8 cellular contexts compared by ENCODE assay signal in the genomic region with DNA sequence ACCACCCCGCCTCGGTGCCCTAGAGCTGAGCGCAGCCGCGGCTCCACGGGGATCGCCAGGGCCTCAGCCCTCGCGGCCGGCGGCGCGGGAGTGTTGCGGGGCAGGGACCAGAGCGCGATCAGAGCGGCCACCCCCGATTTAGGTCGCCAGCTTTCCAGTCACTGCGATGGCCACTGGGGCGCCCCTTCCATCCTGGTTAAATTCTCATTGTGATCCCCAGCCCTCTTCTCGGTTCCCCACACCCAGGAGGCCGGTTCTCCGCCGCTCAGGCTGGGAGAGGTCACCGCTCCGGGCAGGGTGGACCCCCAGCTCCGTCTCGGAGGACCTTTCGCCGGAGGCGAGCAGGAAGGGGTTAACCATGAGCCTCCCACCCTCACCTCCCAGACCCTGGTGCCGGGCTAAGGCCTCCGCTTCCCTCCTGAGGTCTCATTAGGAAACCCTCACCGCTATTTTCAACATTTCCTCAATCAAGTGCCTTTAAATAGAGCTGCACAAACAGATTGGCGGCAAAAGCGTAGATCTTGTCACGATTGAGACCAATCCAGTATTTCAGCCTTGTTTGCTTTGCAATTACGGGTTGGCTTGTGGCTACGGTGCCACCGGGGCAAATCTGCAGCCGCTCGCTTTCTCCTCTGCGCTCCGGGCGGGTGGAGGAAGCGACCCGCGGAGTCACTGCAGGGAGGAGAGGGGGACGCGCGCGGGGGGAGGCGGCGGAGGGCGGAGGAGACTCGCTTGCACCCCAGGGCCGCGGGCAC. TPM values are rescaled to one million over a fixed set of nuclear protein-coding genes. Genes with fewer than 3 reads are reported as not detected.
A peak's percentile ranks its signal among the peaks of the same experiment; 100 is the strongest.
DNase-seq lines count a peak whose midpoint lies in the region; ATAC-seq and TF ChIP-seq lines count a peak whose summit lies in the region.

No MANE protein-coding gene starts in this region.

- H3K36me3 Mint-ChIP-seq in HFFc6 (ENCODE audit: low read depth) (no peaks in the 10 kb centered on the region), WTC11 (no peaks in the 10 kb centered on the region)

- peaks cover 19% of the 10 kb centered on the region for H3K27me3 Mint-ChIP-seq in HFFc6 (ENCODE audit: insufficient read depth)
- H3K27me3 Mint-ChIP-seq in WTC11 (ENCODE audit: low read depth): peaks cover 99% of the 10 kb centered on the region

- H3K27ac Mint-ChIP-seq in HFFc6 (no peak overlapping the region), WTC11 (no peak overlapping the region)

- CTCF ChIA-PET in WTC11 (lab: Charles Lee): interaction anchor here (0.7 to 2.2 kb wide), 10 partner anchors 9 to 676 kb away, joined by 3 to 14 read pairs (median 4); no protein-coding TSS in a partner anchor

- peak overlapping the region; percentile 57; the same call in 1 of the 2 replicates for H3K4me3 Mint-ChIP-seq in HFFc6
- H3K4me3 Mint-ChIP-seq in WTC11: peak overlapping the region; percentile 71

- no peaks in the 10 kb centered on the region for H3K9me3 ChIP-seq in iPS-18a (ENCODE audit: control insufficient read depth, low read depth, low read length)

- H3K4me1 Mint-ChIP-seq in HFFc6 (ENCODE audit: low read depth): no peaks in the 10 kb centered on the region
- peaks cover 18% of the 10 kb centered on the region for H3K4me1 Mint-ChIP-seq in WTC11

- ATAC-seq in WTC11 (peak; percentile 49), HG03521 (IDR thresholded peaks at IDR 0.05; ENCODE audit: unreplicated experiment) (no peak), GM19328 (IDR thresholded peaks at IDR 0.05; ENCODE audit: unreplicated experiment) (no peak), GM19035 (IDR thresholded peaks at IDR 0.05; ENCODE audit: unreplicated experiment) (no peak)
- peak; percentile 36 for ATAC-seq in stimulated activated naive CD8-positive, alpha-beta T cell treated with anti-CD3 and anti-CD28 coated beads, Interleukin-15, Interleukin-2, amounts not matched to agents 100 U/mL and 50 U/mL, for 24 hours

- H3K4me3 ChIP-seq in AG10803 (ENCODE audit: low read length): peak overlapping the region; percentile 61
- peak overlapping the region; percentile 37 for H3K4me3 ChIP-seq in iPS-18a (ENCODE audit: low read length)

- H3K9me3 Mint-ChIP-seq in HFFc6: no peaks in the 10 kb centered on the region
- H3K9me3 Mint-ChIP-seq in WTC11: no peaks in the 10 kb centered on the region

- TF ChIP-seq CTCF in AG10803 (conservative IDR thresholded peaks at IDR 0.05; ENCODE audit: low read length): no peak
- no peak for TF ChIP-seq CTCF in HFFc6 (IDR thresholded peaks at IDR 0.05)
- no peak for TF ChIP-seq CTCF in WTC11 (IDR thresholded peaks at IDR 0.05)

- peaks cover 96% of the 10 kb centered on the region for H3K27me3 ChIP-seq in iPS-18a (ENCODE audit: control insufficient read depth, insufficient read depth, low read length)

- peak; percentile 15 for DNase-seq in AG10803 (ENCODE audit: low read depth)
- DNase-seq in HFFc6: no peak
- DNase-seq in WTC11 (ENCODE audit: low spot score): peak; percentile 49
- no peak for DNase-seq in stimulated activated naive CD8-positive, alpha-beta T cell treated with anti-CD3 and anti-CD28 coated beads, Interleukin-15, Interleukin-2, amounts not matched to agents 100 U/mL and 50 U/mL, for 24 hours

- no peak overlapping the region for H3K27ac ChIP-seq in iPS-18a (ENCODE audit: low read length)

- POLR2A ChIA-PET in WTC11 (lab: Charles Lee): interaction anchor here (0.6 kb wide), 1 partner anchor 398 kb away, joined by 3 read pairs; no protein-coding TSS in a partner anchor

- H3K4me1 ChIP-seq in iPS-18a (ENCODE audit: control insufficient read depth, low read depth, low read length): peaks cover 10% of the 10 kb centered on the region

- H3K9ac ChIP-seq in iPS-18a (ENCODE audit: low read length): no peak overlapping the region

- H3K36me3 ChIP-seq in iPS-18a (ENCODE audit: control insufficient read depth, low read depth, low read length): no peaks in the 10 kb centered on the region

TF ChIP-seq in WTC11, 78 proteins besides CTCF, POLR2A, EP300 and RAD21 (continues in another document):
- TF ChIP-seq ATF1 (CRISPR knock-in tag; IDR thresholded peaks at IDR 0.05) (no peak), CREM (CRISPR knock-in tag; IDR thresholded peaks at IDR 0.05) (no peak), SP1 (CRISPR knock-in tag; conservative IDR thresholded peaks at IDR 0.05) (0 out of 2 replicates have a peak, but pooled peaks have one; percentile 28), CBFB (CRISPR knock-in tag; IDR thresholded peaks at IDR 0.05; ENCODE audit: low read depth) (no peak), ZNF423 (CRISPR knock-in tag; IDR thresholded peaks at IDR 0.05) (peak; percentile 79)
- TF ChIP-seq, protein P1, sequence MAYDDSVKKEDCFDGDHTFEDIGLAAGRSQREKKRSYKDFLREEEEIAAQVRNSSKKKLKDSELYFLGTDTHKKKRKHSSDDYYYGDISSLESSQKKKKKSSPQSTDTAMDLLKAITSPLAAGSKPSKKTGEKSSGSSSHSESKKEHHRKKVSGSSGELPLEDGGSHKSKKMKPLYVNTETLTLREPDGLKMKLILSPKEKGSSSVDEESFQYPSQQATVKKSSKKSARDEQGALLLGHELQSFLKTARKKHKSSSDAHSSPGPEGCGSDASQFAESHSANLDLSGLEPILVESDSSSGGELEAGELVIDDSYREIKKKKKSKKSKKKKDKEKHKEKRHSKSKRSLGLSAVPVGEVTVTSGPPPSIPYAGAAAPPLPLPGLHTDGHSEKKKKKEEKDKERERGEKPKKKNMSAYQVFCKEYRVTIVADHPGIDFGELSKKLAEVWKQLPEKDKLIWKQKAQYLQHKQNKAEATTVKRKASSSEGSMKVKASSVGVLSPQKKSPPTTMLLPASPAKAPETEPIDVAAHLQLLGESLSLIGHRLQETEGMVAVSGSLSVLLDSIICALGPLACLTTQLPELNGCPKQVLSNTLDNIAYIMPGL (CRISPR knock-in tag; IDR thresholded peaks at IDR 0.05): 0 out of 2 replicates have a peak, but pooled peaks have one; percentile 25
- TF ChIP-seq, protein P2, sequence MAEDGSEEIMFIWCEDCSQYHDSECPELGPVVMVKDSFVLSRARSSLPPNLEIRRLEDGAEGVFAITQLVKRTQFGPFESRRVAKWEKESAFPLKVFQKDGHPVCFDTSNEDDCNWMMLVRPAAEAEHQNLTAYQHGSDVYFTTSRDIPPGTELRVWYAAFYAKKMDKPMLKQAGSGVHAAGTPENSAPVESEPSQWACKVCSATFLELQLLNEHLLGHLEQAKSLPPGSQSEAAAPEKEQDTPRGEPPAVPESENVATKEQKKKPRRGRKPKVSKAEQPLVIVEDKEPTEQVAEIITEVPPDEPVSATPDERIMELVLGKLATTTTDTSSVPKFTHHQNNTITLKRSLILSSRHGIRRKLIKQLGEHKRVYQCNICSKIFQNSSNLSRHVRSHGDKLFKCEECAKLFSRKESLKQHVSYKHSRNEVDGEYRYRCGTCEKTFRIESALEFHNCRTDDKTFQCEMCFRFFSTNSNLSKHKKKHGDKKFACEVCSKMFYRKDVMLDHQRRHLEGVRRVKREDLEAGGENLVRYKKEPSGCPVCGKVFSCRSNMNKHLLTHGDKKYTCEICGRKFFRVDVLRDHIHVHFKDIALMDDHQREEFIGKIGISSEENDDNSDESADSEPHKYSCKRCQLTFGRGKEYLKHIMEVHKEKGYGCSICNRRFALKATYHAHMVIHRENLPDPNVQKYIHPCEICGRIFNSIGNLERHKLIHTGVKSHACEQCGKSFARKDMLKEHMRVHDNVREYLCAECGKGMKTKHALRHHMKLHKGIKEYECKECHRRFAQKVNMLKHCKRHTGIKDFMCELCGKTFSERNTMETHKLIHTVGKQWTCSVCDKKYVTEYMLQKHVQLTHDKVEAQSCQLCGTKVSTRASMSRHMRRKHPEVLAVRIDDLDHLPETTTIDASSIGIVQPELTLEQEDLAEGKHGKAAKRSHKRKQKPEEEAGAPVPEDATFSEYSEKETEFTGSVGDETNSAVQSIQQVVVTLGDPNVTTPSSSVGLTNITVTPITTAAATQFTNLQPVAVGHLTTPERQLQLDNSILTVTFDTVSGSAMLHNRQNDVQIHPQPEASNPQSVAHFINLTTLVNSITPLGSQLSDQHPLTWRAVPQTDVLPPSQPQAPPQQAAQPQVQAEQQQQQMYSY (CRISPR knock-in tag; IDR thresholded peaks at IDR 0.05): no peak
- TF ChIP-seq, protein P3, sequence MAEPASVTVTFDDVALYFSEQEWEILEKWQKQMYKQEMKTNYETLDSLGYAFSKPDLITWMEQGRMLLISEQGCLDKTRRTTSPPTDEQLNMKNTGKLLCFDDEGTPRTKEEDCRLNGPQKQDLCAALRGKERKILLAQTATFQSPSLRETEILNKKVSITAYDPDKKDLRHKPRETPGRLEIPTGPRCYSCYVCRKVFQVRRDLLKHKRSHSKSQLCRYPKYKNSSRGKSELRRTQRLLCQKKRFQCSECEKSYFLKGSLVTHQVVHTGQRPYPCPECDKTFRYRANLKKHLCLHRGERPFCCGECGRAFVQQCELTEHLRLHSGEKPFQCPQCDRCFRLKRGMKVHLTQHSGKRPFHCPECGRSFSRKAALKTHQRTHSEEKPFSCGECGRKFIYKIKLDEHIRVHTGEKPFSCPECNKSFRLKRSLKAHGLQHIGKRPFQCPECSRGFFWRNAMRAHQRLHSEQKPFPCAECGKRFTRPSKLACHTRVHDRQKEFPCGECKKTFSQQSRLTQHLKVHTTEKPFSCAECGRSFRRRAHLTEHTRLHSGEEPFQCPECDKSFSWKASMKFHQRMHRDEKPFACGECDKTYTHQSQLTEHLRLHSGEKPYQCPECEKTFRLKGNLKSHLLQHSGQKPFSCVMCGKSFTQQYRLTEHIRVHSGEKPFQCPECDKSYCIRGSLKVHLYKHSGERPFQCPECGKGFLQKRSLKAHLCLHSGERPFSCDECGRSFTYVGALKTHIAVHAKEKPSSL (CRISPR knock-in tag; conservative IDR thresholded peaks at IDR 0.05): no peak
- TF ChIP-seq, protein P4, sequence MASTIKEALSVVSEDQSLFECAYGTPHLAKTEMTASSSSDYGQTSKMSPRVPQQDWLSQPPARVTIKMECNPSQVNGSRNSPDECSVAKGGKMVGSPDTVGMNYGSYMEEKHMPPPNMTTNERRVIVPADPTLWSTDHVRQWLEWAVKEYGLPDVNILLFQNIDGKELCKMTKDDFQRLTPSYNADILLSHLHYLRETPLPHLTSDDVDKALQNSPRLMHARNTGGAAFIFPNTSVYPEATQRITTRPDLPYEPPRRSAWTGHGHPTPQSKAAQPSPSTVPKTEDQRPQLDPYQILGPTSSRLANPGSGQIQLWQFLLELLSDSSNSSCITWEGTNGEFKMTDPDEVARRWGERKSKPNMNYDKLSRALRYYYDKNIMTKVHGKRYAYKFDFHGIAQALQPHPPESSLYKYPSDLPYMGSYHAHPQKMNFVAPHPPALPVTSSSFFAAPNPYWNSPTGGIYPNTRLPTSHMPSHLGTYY (CRISPR knock-in tag; IDR thresholded peaks at IDR 0.05): no peak

RNA-seq across cellular contexts. Expression of a gene that starts 8.3 kb away (rescaled TPM):
- total RNA-seq in HFFc6 (2021; fragmentation: NEBNext Ultra II Directional; extraction: Animal tissue kit (Norgen Biotek cat#: 25700)): 1 to 10 TPM in 2 of 6 experiments, under 1 TPM in 4; 0.35 to 3.7 (median 0.51) TPM
- 0.09 to 0.13 TPM in 2 of 3 replicates, not detected in the other for total RNA-seq in WTC11 (2021)

Comparison
In these comparisons a context has a peak if more than half of its experiments do, and no peak if none do; other contexts are left out.
1. DNase-seq: peak in AG10803 (single experiment) and WTC11 (single experiment); none in HFFc6 (single experiment) and stimulated activated naive CD8-positive, alpha-beta T cell treated with anti-CD3 and anti-CD28 coated beads, Interleukin-15, Interleukin-2, amounts not matched to agents 100 U/mL and 50 U/mL, for 24 hours (single experiment).
2. ATAC-seq: peak in WTC11 (single experiment) and stimulated activated naive CD8-positive, alpha-beta T cell treated with anti-CD3 and anti-CD28 coated beads, Interleukin-15, Interleukin-2, amounts not matched to agents 100 U/mL and 50 U/mL, for 24 hours (single experiment); none in HG03521 (single experiment), GM19328 (single experiment) and GM19035 (single experiment).